ENCODE assay signal across 8 cellular contexts in genomic region chr10:68826764-68827591, GRCh38. TPM values are rescaled to one million over a fixed set of nuclear protein-coding genes. Genes with fewer than 3 reads are reported as not detected.
DNase-seq lines count a peak whose midpoint lies in the region; ATAC-seq and TF ChIP-seq lines count a peak whose summit lies in the region.

TSS of gene STOX1 (plus strand) at chr10:68827531. CDS start at chr10:68827624, 93 bp downstream.

- intact Hi-C loops in Panc1 (cut with micrococcal nuclease; ENCODE audit: unreplicated experiment): no loop called here
- intact Hi-C loops in activated T-helper 2 cell treated with anti-CD3 and anti-CD28 coated beads, Interferon-gamma antibody, Interleukin-2, Interleukin-4, amounts not matched to agents 10 μg/mL and 5 μg/mL and 100 μg/mL, durations not matched to agents 14 hours and 24 hours and 36 hours (cut with micrococcal nuclease): no loop called here

- H3K27ac Mint-ChIP-seq in activated T-helper 2 cell treated with anti-CD3 and anti-CD28 coated beads, Interferon-gamma antibody, Interleukin-2, Interleukin-4, amounts not matched to agents 10 μg/mL and 5 μg/mL and 100 μg/mL, durations not matched to agents 14 hours and 24 hours and 36 hours: no peak within 1 kb of the TSS

- no peaks in the 10 kb centered on the region for H3K36me3 Mint-ChIP-seq in activated T-helper 2 cell treated with anti-CD3 and anti-CD28 coated beads, Interferon-gamma antibody, Interleukin-2, Interleukin-4, amounts not matched to agents 10 μg/mL and 5 μg/mL and 100 μg/mL, durations not matched to agents 14 hours and 24 hours and 36 hours (ENCODE audit: low read depth)

- peak within 1 kb of the TSS; percentile 62 to 66 for H3K4me3 ChIP-seq in Panc1 (ENCODE audit: low read depth in 2 of 2, low read length in 2 of 2)
- H3K4me3 ChIP-seq in neuron (ENCODE audit: low read length): peak within 1 kb of the TSS; percentile 91

- H3K9me3 ChIP-seq in Panc1 (ENCODE audit: control insufficient read depth, insufficient read depth, low read depth, low read length): no peaks in the 10 kb centered on the region
- no peaks in the 10 kb centered on the region for H3K9me3 ChIP-seq in neuron (ENCODE audit: low read length)

- ATAC-seq in GM19023 (IDR thresholded peaks at IDR 0.05; ENCODE audit: unreplicated experiment) (peak; percentile 63), HG03469 (IDR thresholded peaks at IDR 0.05; ENCODE audit: unreplicated experiment) (peak; percentile 51), Panc1 (peak; percentile 94)

- H3K27me3 ChIP-seq in Panc1 (ENCODE audit: control insufficient read depth, insufficient read depth, low read length) (no peaks in the 10 kb centered on the region), neuron (ENCODE audit: insufficient read depth, low read length) (no peaks in the 10 kb centered on the region)

- in situ Hi-C loops in Panc1 (cut with HindIII; ENCODE audit: low pct_unique_long_range_greater_than_20kb, low sequenced_read_pairs): no loop called here

- peak within 1 kb of the TSS; percentile 88 for H3K27ac ChIP-seq in Panc1 (ENCODE audit: low read length)
- peak within 1 kb of the TSS; percentile 72 for H3K27ac ChIP-seq in temporal lobe (ENCODE audit: low read depth, low read length)

- peaks cover 19% of the 10 kb centered on the region for H3K27me3 Mint-ChIP-seq in activated T-helper 2 cell treated with anti-CD3 and anti-CD28 coated beads, Interferon-gamma antibody, Interleukin-2, Interleukin-4, amounts not matched to agents 10 μg/mL and 5 μg/mL and 100 μg/mL, durations not matched to agents 14 hours and 24 hours and 36 hours (ENCODE audit: low read depth)

- CTCF ChIA-PET in Panc1 (lab: Charles Lee): interaction anchor here (0.6 to 1.2 kb wide), 3 partner anchors 71 to 226 kb away, joined by 3 to 9 read pairs (median 9); no protein-coding TSS in a partner anchor

- peak within 1 kb of the TSS; percentile 96 for H2AFZ ChIP-seq in neuron (ENCODE audit: low read depth, low read length)

- peak within 1 kb of the TSS; percentile 72 for H3K4me3 Mint-ChIP-seq in activated T-helper 2 cell treated with anti-CD3 and anti-CD28 coated beads, Interferon-gamma antibody, Interleukin-2, Interleukin-4, amounts not matched to agents 10 μg/mL and 5 μg/mL and 100 μg/mL, durations not matched to agents 14 hours and 24 hours and 36 hours (ENCODE audit: low read depth)

- H3K4me1 ChIP-seq in Panc1 (ENCODE audit: control insufficient read depth, insufficient read depth, low read length) (peaks cover 7% of the 10 kb centered on the region; the same call in 1 of the 2 replicates), neuron (ENCODE audit: insufficient read depth, low read length) (peaks cover 4% of the 10 kb centered on the region)

- no peaks in the 10 kb centered on the region for H3K9me3 Mint-ChIP-seq in activated T-helper 2 cell treated with anti-CD3 and anti-CD28 coated beads, Interferon-gamma antibody, Interleukin-2, Interleukin-4, amounts not matched to agents 10 μg/mL and 5 μg/mL and 100 μg/mL, durations not matched to agents 14 hours and 24 hours and 36 hours

- BruUV-seq in Panc1 (replicated peaks; lab: Mats Ljungman, UMichigan): no TSS peak

- no peak for TF ChIP-seq CTCF in Panc1 (IDR thresholded peaks at IDR 0.05)

- no peaks in the 10 kb centered on the region for H3K36me3 ChIP-seq in Panc1 (ENCODE audit: control insufficient read depth, insufficient read depth, low read length)
- H3K36me3 ChIP-seq in neuron (ENCODE audit: insufficient read depth, low read length): no peaks in the 10 kb centered on the region

- POLR2A ChIA-PET in Panc1 (lab: Charles Lee): interaction anchor here (0.6 kb wide), 2 partner anchors 77 to 316 kb away, joined by 7 to 11 read pairs; no protein-coding TSS in a partner anchor

- DNase-seq in AG08395 (ENCODE audit: low spot score): peak; percentile 65
- no peak for DNase-seq in Panc1 (ENCODE audit: low read depth, low spot score)
- peak; percentile 50 for DNase-seq in activated T-helper 2 cell treated with anti-CD3 and anti-CD28 coated beads, Interferon-gamma antibody, Interleukin-2, Interleukin-4, amounts not matched to agents 10 μg/mL and 5 μg/mL and 100 μg/mL, durations not matched to agents 14 hours and 24 hours and 36 hours (ENCODE audit: low spot score)
- DNase-seq in fibroblast of peridontal ligament (ENCODE audit: extremely low read depth): peak; percentile 20

- H3K4me1 Mint-ChIP-seq in activated T-helper 2 cell treated with anti-CD3 and anti-CD28 coated beads, Interferon-gamma antibody, Interleukin-2, Interleukin-4, amounts not matched to agents 10 μg/mL and 5 μg/mL and 100 μg/mL, durations not matched to agents 14 hours and 24 hours and 36 hours (ENCODE audit: low read depth): peaks cover 6% of the 10 kb centered on the region

RNA-seq across cellular contexts. Expression of gene STOX1, which starts in this region (rescaled TPM):
- total RNA-seq in Panc1 (2021; ENCODE audit: unreplicated experiment) (5.8 TPM), temporal lobe (6.4 TPM)
- polyA plus RNA-seq in Panc1 (2012; ENCODE audit: insufficient read length): 2.2 TPM
- total RNA-seq in activated T-helper 2 cell treated with anti-CD3 and anti-CD28 coated beads, Interferon-gamma antibody, Interleukin-2, Interleukin-4, amounts not matched to agents 10 μg/mL and 5 μg/mL and 100 μg/mL, durations not matched to agents 14 hours and 24 hours and 36 hours: 0.82 and 0.85 TPM in 2 replicates

Comparison
In these comparisons a context has a peak if more than half of its experiments do, and no peak if none do; other contexts are left out.
1. Peak in DNase-seq in activated T-helper 2 cell treated with anti-CD3 and anti-CD28 coated beads, Interferon-gamma antibody, Interleukin-2, Interleukin-4, amounts not matched to agents 10 μg/mL and 5 μg/mL and 100 μg/mL, durations not matched to agents 14 hours and 24 hours and 36 hours; RNA of the gene not detected or under 1 TPM.